In genomic region chr20:41316009-41316408, GRCh38 we compare ENCODE assay signal across 9 cellular contexts. TPM values are rescaled to one million over a fixed set of nuclear protein-coding genes. Genes with fewer than 3 reads are reported as not detected.
DNase-seq lines count a peak whose midpoint lies in the region; ATAC-seq lines count a peak whose summit lies in the region.
"Had no signal": no experiment of that assay in that cellular context is flagged by ENCODE, and none has a peak within 500 bp of the region (broad histone marks: within the 10 kb centered on the region; RNA-seq: fewer than 3 reads in every experiment).

No MANE protein-coding gene starts in this region.

- H3K4me1 Mint-ChIP-seq in T-helper 1 cell treated with Interleukin-12 subunit alpha and Interleukin-12 subunit beta and Interleukin-4 antibody, amounts not matched to agents 30 μg/mL and 1 μg/mL, for 36 hours (ENCODE audit: low read depth) = peaks cover 19% of the 10 kb centered on the region
- H3K4me1 Mint-ChIP-seq in activated naive CD8-positive, alpha-beta T cell treated with anti-CD3 and anti-CD28 coated beads, Interleukin-2, amount 50 U/mL, for 24 hours = peaks cover 34% of the 10 kb centered on the region

- H3K9me3 Mint-ChIP-seq in T-helper 1 cell treated with Interleukin-12 subunit alpha and Interleukin-12 subunit beta and Interleukin-4 antibody, amounts not matched to agents 30 μg/mL and 1 μg/mL, for 36 hours = no peaks in the 10 kb centered on the region
- H3K9me3 Mint-ChIP-seq in activated naive CD8-positive, alpha-beta T cell treated with anti-CD3 and anti-CD28 coated beads, Interleukin-2, amount 50 U/mL, for 24 hours = no peaks in the 10 kb centered on the region

- peaks cover 6% of the 10 kb centered on the region for H3K27me3 Mint-ChIP-seq in T-helper 1 cell treated with Interleukin-12 subunit alpha and Interleukin-12 subunit beta and Interleukin-4 antibody, amounts not matched to agents 30 μg/mL and 1 μg/mL, for 36 hours (ENCODE audit: low read depth)
- H3K27me3 Mint-ChIP-seq in activated naive CD8-positive, alpha-beta T cell treated with anti-CD3 and anti-CD28 coated beads, Interleukin-2, amount 50 U/mL, for 24 hours = no peaks in the 10 kb centered on the region

- no peak for ATAC-seq in activated naive CD8-positive, alpha-beta T cell treated with anti-CD3 and anti-CD28 coated beads, Interleukin-2, amount 50 U/mL, for 24 hours
- ATAC-seq in HG03565 (IDR thresholded peaks at IDR 0.05; ENCODE audit: unreplicated experiment) = no peak

- peaks cover 1% of the 10 kb centered on the region for H3K36me3 Mint-ChIP-seq in T-helper 1 cell treated with Interleukin-12 subunit alpha and Interleukin-12 subunit beta and Interleukin-4 antibody, amounts not matched to agents 30 μg/mL and 1 μg/mL, for 36 hours (ENCODE audit: low read depth)
- H3K36me3 Mint-ChIP-seq in activated naive CD8-positive, alpha-beta T cell treated with anti-CD3 and anti-CD28 coated beads, Interleukin-2, amount 50 U/mL, for 24 hours (ENCODE audit: low read depth) = no peaks in the 10 kb centered on the region

- peak overlapping the region; percentile 11 for H3K27ac Mint-ChIP-seq in T-helper 1 cell treated with Interleukin-12 subunit alpha and Interleukin-12 subunit beta and Interleukin-4 antibody, amounts not matched to agents 30 μg/mL and 1 μg/mL, for 36 hours
- peak overlapping the region; percentile 87 for H3K27ac Mint-ChIP-seq in activated naive CD8-positive, alpha-beta T cell treated with anti-CD3 and anti-CD28 coated beads, Interleukin-2, amount 50 U/mL, for 24 hours

- H3K4me3 Mint-ChIP-seq in T-helper 1 cell treated with Interleukin-12 subunit alpha and Interleukin-12 subunit beta and Interleukin-4 antibody, amounts not matched to agents 30 μg/mL and 1 μg/mL, for 36 hours = peak overlapping the region; percentile 79
- peak overlapping the region; percentile 87 for H3K4me3 Mint-ChIP-seq in activated naive CD8-positive, alpha-beta T cell treated with anti-CD3 and anti-CD28 coated beads, Interleukin-2, amount 50 U/mL, for 24 hours

- DNase-seq in T-helper 1 cell (no peak), kidney tubule cell (ENCODE audit: low spot score) (peak; percentile 49), superior temporal gyrus (ENCODE audit: extremely low spot score) (peak; percentile 68), occipital lobe (lab: John Stamatoyannopoulos, UW) (no peak), H4 (ENCODE audit: low spot score) (no peak)
- no peak for DNase-seq in activated naive CD8-positive, alpha-beta T cell treated with anti-CD3 and anti-CD28 coated beads, Interleukin-2, amount 50 U/mL, for 24 hours
- DNase-seq: NCI-H1092 treated with DMSO at 0.1 percent for 48 hours had no signal

RNA-seq across cellular contexts. Expression of gene ZHX3, which starts 1.5 kb away (rescaled TPM):
- total RNA-seq in occipital lobe = 18.9 TPM
- 5.6 and 7.6 TPM in 2 replicates for total RNA-seq in H4 (2014; rRNA removed; shearing (Covaris generic))

RNA-seq across cellular contexts. Expression of gene LPIN3, which starts 24.6 kb away (rescaled TPM):
- total RNA-seq in occipital lobe = 0.16 TPM
- 0.33 and 0.79 TPM in 2 replicates for total RNA-seq in H4 (2014; rRNA removed; shearing (Covaris generic))

RNA-seq across cellular contexts. Expression of gene EMILIN3, which starts 50.6 kb away (rescaled TPM):
- 3.1 TPM for total RNA-seq in occipital lobe
- total RNA-seq in H4 (2014; rRNA removed; shearing (Covaris generic)) = not detected in 2 replicates

Comparison
In these comparisons a context has a peak if more than half of its experiments do, and no peak if none do; other contexts are left out.
1. DNase-seq: peak in kidney tubule cell (single experiment) and superior temporal gyrus (single experiment); none in T-helper 1 cell (0 of 5), activated naive CD8-positive, alpha-beta T cell treated with anti-CD3 and anti-CD28 coated beads, Interleukin-2, amount 50 U/mL, for 24 hours (single experiment), occipital lobe (single experiment) and H4 (single experiment).